In genomic region chr3:126967386-126967785, GRCh38 we compare ENCODE assay signal across 11 cellular contexts.
"Had no signal": no experiment of that assay in that cellular context is flagged by ENCODE, and none has a peak within 500 bp of the region (broad histone marks: within the 10 kb centered on the region; RNA-seq: fewer than 3 reads in every experiment).

No MANE protein-coding gene starts in this region.

- H3K9me3 Mint-ChIP-seq: GM23338, H9, HFFc6 had no signal

- H3K4me3 Mint-ChIP-seq: GM23338, H9, HFFc6 had no signal

- H3K27ac ChIP-seq: GM23248 had no signal

- H3K9ac ChIP-seq: GM23248 had no signal

- H3K4me3 ChIP-seq: GM23248, GM23338, HAP-1 had no signal

- H3K27ac Mint-ChIP-seq: GM23338, H9, HFFc6 had no signal

- H3K4me2 ChIP-seq: GM23338 had no signal

- H2AFZ ChIP-seq: GM23248, GM23338 had no signal

- H3K9me3 ChIP-seq: HAP-1 had no signal

- H3K36me3 ChIP-seq: HAP-1 had no signal

- DNase-seq: GM23248, GOT3, H7, H9, HCEC 1CT, HFFc6 had no signal

- FAIRE-seq: H1, H54 had no signal

- ATAC-seq: GM23338, HCT116 had no signal
